18 cellular contexts compared by ENCODE assay signal in the genomic region with DNA sequence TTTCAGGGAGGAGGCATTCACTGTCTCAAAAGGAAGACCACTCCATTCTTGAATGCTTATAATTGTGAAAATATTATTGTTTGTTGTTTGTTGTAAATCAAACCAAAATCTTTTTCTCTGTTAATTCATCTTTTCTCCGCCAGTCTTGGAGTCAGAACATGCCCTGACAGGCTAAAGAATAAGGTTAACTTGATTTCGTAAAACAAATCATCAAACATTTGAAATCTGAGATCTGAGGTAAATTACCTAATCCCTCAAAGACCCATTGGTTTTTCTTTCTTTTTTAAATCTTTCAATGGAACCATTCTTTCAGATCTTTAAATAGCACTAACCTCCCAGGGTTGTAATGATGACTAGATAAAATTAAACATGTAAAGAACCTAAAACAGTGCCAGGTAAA.
A peak's percentile ranks its signal among the peaks of the same experiment; 100 is the strongest.
DNase-seq lines count a peak whose midpoint lies in the region; ATAC-seq, FAIRE-seq and TF ChIP-seq lines count a peak whose summit lies in the region.
"Had no signal": no experiment of that assay in that cellular context is flagged by ENCODE, and none has a peak within 500 bp of the region (broad histone marks: within the 10 kb centered on the region; RNA-seq: fewer than 3 reads in every experiment).

No MANE protein-coding gene starts in this region.

- H3K27ac Mint-ChIP-seq in MCF 10A (ENCODE audit: low read depth, unreplicated experiment) (peak overlapping the region; percentile 75), WTC11 (no peak overlapping the region)
- H3K27ac Mint-ChIP-seq: CD14-positive monocyte; CD8-positive, alpha-beta T cell; H9; IgD-negative memory B cell had no signal

- no TSS peak for BruUV-seq in MCF 10A (replicated peaks; lab: Mats Ljungman, UMichigan)

- peaks cover 6% of the 10 kb centered on the region for H3K9me3 Mint-ChIP-seq in MCF 10A (ENCODE audit: unreplicated experiment)
- peaks cover 27% of the 10 kb centered on the region for H3K9me3 Mint-ChIP-seq in WTC11

- no peak for FAIRE-seq in bronchial epithelial cell (lab: Jason Lieb, UNC)
- FAIRE-seq: H1, HepG2 had no signal

- CTCF ChIA-PET in MCF 10A (lab: Yijun Ruan, JAX): interaction anchor here (0.6 to 1.1 kb wide), 2 partner anchors 61 to 917 kb away, joined by 3 to 5 read pairs; no protein-coding TSS in a partner anchor
- CTCF ChIA-PET in WTC11 (lab: Charles Lee): no interaction called here

- POLR2A ChIA-PET in MCF 10A (lab: Yijun Ruan, JAX): interaction anchor here (0.9 kb wide), 1 partner anchor 269 kb away, joined by 3 read pairs; no protein-coding TSS in a partner anchor
- POLR2A ChIA-PET in WTC11 (lab: Charles Lee): no interaction called here

- no peak for TF ChIP-seq CTCF in MCF 10A (IDR thresholded peaks at IDR 0.05; ENCODE audit: unreplicated experiment)
- TF ChIP-seq CTCF in breast epithelium (IDR thresholded peaks at IDR 0.05): no peak
- no peak for TF ChIP-seq CTCF in bronchial epithelial cell (IDR thresholded peaks at IDR 0.05; ENCODE audit: insufficient read depth, low read length, severe bottlenecking)
- TF ChIP-seq CTCF in WTC11 (IDR thresholded peaks at IDR 0.05): no peak

- H3K4me1 Mint-ChIP-seq in MCF 10A (ENCODE audit: insufficient read depth, unreplicated experiment) (peaks cover 14% of the 10 kb centered on the region), WTC11 (peaks cover 20% of the 10 kb centered on the region)
- H3K4me1 Mint-ChIP-seq: IgD-negative memory B cell had no signal

- no peaks in the 10 kb centered on the region for H3K36me3 Mint-ChIP-seq in MCF 10A (ENCODE audit: insufficient read depth, unreplicated experiment)
- peaks cover 22% of the 10 kb centered on the region for H3K36me3 Mint-ChIP-seq in WTC11
- H3K36me3 Mint-ChIP-seq: CD14-positive monocyte; CD8-positive, alpha-beta T cell; IgD-negative memory B cell had no signal

- peak overlapping the region; percentile 13 for H3K4me3 Mint-ChIP-seq in MCF 10A (ENCODE audit: unreplicated experiment)
- no peak overlapping the region for H3K4me3 Mint-ChIP-seq in WTC11
- H3K4me3 Mint-ChIP-seq: CD14-positive monocyte; CD8-positive, alpha-beta T cell; H9; IgD-negative memory B cell had no signal

- H3K27me3 ChIP-seq in breast epithelium: no peaks in the 10 kb centered on the region
- H3K27me3 ChIP-seq in bronchial epithelial cell (ENCODE audit: control insufficient read depth, insufficient read depth, low read length): no peaks in the 10 kb centered on the region
- H3K27me3 ChIP-seq: BLaER1 had no signal

- H3K9me3 ChIP-seq in breast epithelium: peaks cover 6 to 26% of the 10 kb centered on the region in 2 donors

- no peak overlapping the region for H3K27ac ChIP-seq in breast epithelium
- H3K27ac ChIP-seq: BLaER1 had no signal

- H3K4me1 ChIP-seq in breast epithelium: no peaks in the 10 kb centered on the region
- H3K4me1 ChIP-seq: BLaER1 had no signal

- H3K36me3 ChIP-seq in breast epithelium (no peaks in the 10 kb centered on the region), bronchial epithelial cell (ENCODE audit: control insufficient read depth, insufficient read depth, low read length) (no peaks in the 10 kb centered on the region)
- H3K36me3 ChIP-seq: BLaER1 had no signal

- H3K27me3 Mint-ChIP-seq in MCF 10A (ENCODE audit: insufficient read depth, unreplicated experiment): no peaks in the 10 kb centered on the region
- H3K27me3 Mint-ChIP-seq in WTC11 (ENCODE audit: low read depth): no peaks in the 10 kb centered on the region; the same call in 1 of the 2 replicates
- H3K27me3 Mint-ChIP-seq: IgD-negative memory B cell had no signal

- ATAC-seq in left lobe of liver (peak; percentile 47), WTC11 (no peak)
- ATAC-seq: CD8-positive, alpha-beta T cell; HepG2 had no signal

- H3K4me3 ChIP-seq in breast epithelium: no peak overlapping the region
- H3K4me3 ChIP-seq in bronchial epithelial cell (ENCODE audit: low read depth, low read length): no peak overlapping the region
- H3K4me3 ChIP-seq: BLaER1 had no signal

- intact Hi-C loops in MCF 10A (cut with micrococcal nuclease) (no loop called here), breast epithelium (cut with DNase I; ENCODE audit: low total_unique reads) (no loop called here)

- peak; percentile 36 for DNase-seq in MCF 10A (ENCODE audit: unreplicated experiment)
- no peak for DNase-seq in breast epithelium (ENCODE audit: low spot score in 2 of 2)
- DNase-seq in bronchial epithelial cell (ENCODE audit: low read depth): peak; percentile 59
- DNase-seq in left lobe of liver (ENCODE audit: low spot score): no peak
- no peak for DNase-seq in glomerular visceral epithelial cell (ENCODE audit: extremely low spot score)
- no peak for DNase-seq in WTC11 (ENCODE audit: low spot score)
- no peak for DNase-seq in GM19240 (ENCODE audit: insufficient read length, low spot score)
- DNase-seq: 8988T; Calu3; CD8-positive, alpha-beta T cell; DMS79 treated with DMSO at 0.1 percent for 48 hours; GF-D8; H9 had no signal

- TF ChIP-seq POLR2A in breast epithelium (IDR thresholded peaks at IDR 0.05): no peak

TF ChIP-seq in WTC11, 78 proteins besides CTCF, POLR2A, EP300 and RAD21:
- TF ChIP-seq NFYB (CRISPR knock-in tag; conservative IDR thresholded peaks at IDR 0.05; ENCODE audit: low read depth) (no peak), OVOL2 (CRISPR knock-in tag; IDR thresholded peaks at IDR 0.05; ENCODE audit: borderline replicate concordance) (no peak), TCF7 (CRISPR knock-in tag; IDR thresholded peaks at IDR 0.05; ENCODE audit: low read depth) (no peak), TEAD1 (CRISPR knock-in tag; IDR thresholded peaks at IDR 0.05) (no peak), ZNF317 (CRISPR knock-in tag; IDR thresholded peaks at IDR 0.05; ENCODE audit: borderline replicate concordance, low read depth) (no peak), MYBL2 (CRISPR knock-in tag; IDR thresholded peaks at IDR 0.05) (no peak), FOXP1 (CRISPR knock-in tag; IDR thresholded peaks at IDR 0.05; ENCODE audit: borderline replicate concordance) (no peak), ZNF416 (CRISPR knock-in tag; IDR thresholded peaks at IDR 0.05) (no peak), ZNF263 (CRISPR knock-in tag; IDR thresholded peaks at IDR 0.05; ENCODE audit: low read depth) (no peak), ZNF121 (CRISPR knock-in tag; IDR thresholded peaks at IDR 0.05) (no peak), EMX1 (CRISPR knock-in tag; IDR thresholded peaks at IDR 0.05) (no peak), JAZF1 (CRISPR knock-in tag; IDR thresholded peaks at IDR 0.05) (no peak), FOXK1 (CRISPR knock-in tag; IDR thresholded peaks at IDR 0.05) (no peak)
- TF ChIP-seq, protein P1, sequence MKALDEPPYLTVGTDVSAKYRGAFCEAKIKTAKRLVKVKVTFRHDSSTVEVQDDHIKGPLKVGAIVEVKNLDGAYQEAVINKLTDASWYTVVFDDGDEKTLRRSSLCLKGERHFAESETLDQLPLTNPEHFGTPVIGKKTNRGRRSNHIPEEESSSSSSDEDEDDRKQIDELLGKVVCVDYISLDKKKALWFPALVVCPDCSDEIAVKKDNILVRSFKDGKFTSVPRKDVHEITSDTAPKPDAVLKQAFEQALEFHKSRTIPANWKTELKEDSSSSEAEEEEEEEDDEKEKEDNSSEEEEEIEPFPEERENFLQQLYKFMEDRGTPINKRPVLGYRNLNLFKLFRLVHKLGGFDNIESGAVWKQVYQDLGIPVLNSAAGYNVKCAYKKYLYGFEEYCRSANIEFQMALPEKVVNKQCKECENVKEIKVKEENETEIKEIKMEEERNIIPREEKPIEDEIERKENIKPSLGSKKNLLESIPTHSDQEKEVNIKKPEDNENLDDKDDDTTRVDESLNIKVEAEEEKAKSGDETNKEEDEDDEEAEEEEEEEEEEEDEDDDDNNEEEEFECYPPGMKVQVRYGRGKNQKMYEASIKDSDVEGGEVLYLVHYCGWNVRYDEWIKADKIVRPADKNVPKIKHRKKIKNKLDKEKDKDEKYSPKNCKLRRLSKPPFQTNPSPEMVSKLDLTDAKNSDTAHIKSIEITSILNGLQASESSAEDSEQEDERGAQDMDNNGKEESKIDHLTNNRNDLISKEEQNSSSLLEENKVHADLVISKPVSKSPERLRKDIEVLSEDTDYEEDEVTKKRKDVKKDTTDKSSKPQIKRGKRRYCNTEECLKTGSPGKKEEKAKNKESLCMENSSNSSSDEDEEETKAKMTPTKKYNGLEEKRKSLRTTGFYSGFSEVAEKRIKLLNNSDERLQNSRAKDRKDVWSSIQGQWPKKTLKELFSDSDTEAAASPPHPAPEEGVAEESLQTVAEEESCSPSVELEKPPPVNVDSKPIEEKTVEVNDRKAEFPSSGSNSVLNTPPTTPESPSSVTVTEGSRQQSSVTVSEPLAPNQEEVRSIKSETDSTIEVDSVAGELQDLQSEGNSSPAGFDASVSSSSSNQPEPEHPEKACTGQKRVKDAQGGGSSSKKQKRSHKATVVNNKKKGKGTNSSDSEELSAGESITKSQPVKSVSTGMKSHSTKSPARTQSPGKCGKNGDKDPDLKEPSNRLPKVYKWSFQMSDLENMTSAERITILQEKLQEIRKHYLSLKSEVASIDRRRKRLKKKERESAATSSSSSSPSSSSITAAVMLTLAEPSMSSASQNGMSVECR (CRISPR knock-in tag; IDR thresholded peaks at IDR 0.05; ENCODE audit: borderline replicate concordance): no peak
- TF ChIP-seq, protein P2, sequence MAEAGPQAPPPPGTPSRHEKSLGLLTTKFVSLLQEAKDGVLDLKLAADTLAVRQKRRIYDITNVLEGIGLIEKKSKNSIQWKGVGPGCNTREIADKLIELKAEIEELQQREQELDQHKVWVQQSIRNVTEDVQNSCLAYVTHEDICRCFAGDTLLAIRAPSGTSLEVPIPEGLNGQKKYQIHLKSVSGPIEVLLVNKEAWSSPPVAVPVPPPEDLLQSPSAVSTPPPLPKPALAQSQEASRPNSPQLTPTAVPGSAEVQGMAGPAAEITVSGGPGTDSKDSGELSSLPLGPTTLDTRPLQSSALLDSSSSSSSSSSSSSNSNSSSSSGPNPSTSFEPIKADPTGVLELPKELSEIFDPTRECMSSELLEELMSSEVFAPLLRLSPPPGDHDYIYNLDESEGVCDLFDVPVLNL (CRISPR knock-in tag; IDR thresholded peaks at IDR 0.05; ENCODE audit: borderline replicate concordance, low read depth): no peak

Comparison
In these comparisons a context has a peak if more than half of its experiments do, and no peak if none do; other contexts are left out.
1. DNase-seq: peak in MCF 10A (single experiment) and bronchial epithelial cell (single experiment); none in breast epithelium (0 of 2), left lobe of liver (single experiment), glomerular visceral epithelial cell (single experiment), WTC11 (single experiment) and GM19240 (single experiment).